Comparison of ENCODE assay signal across 11 cellular contexts in genomic region chr6:154166140-154166539, GRCh38.
A peak's percentile ranks its signal among the peaks of the same experiment; 100 is the strongest.
DNase-seq lines count a peak whose midpoint lies in the region; ATAC-seq and TF ChIP-seq lines count a peak whose summit lies in the region.
"Had no signal": no experiment of that assay in that cellular context is flagged by ENCODE, and none has a peak within 500 bp of the region (broad histone marks: within the 10 kb centered on the region; RNA-seq: fewer than 3 reads in every experiment).

No MANE protein-coding gene starts in this region.

- no peaks in the 10 kb centered on the region; the same call in 1 of the 2 replicates for H3K36me3 ChIP-seq in BLaER1

- H3K27me3 ChIP-seq in BLaER1, result no peaks in the 10 kb centered on the region

- ATAC-seq in HG03439 (IDR thresholded peaks at IDR 0.05; ENCODE audit: unreplicated experiment) (no peak), HG03135 (IDR thresholded peaks at IDR 0.05; ENCODE audit: unreplicated experiment) (no peak)

- peak overlapping the region; percentile 24; the same call in 1 of the 2 replicates for H3K4me3 ChIP-seq in BLaER1
- no peak overlapping the region for H3K4me3 ChIP-seq in GM12864 (ENCODE audit: low read depth, low read length)

- H3K9ac ChIP-seq in BLaER1, result no peak overlapping the region

- no peaks in the 10 kb centered on the region for H4K20me1 ChIP-seq in BLaER1

- peak overlapping the region; percentile 73 for H3K27ac ChIP-seq in BLaER1

- peaks cover 18% of the 10 kb centered on the region for H3K9me3 ChIP-seq in BLaER1

- peak overlapping the region; percentile 82 for H3K4me2 ChIP-seq in BLaER1

- peaks cover 78% of the 10 kb centered on the region for H3K4me1 ChIP-seq in BLaER1

- peak; percentile 41 for TF ChIP-seq CTCF in GM12864 (IDR thresholded peaks at IDR 0.05; ENCODE audit: low read depth, low read length, missing control alignments)

- DNase-seq in GM12864 (ENCODE audit: low read depth) (no peak), RPMI7951 (ENCODE audit: low read depth) (peak; percentile 11), iPS-NIHi7 (ENCODE audit: extremely low spot score) (peak; percentile 22), middle frontal gyrus (ENCODE audit: extremely low spot score, low spot score) (no peak), 8988T (no peak)
- DNase-seq: activated T-cell treated with anti-CD3 and anti-CD28 coated beads, Interleukin-2, amount 50 U/mL, for 1 hour; amygdala; NCI-H446 had no signal

Comparison
In these comparisons a context has a peak if more than half of its experiments do, and no peak if none do; other contexts are left out.
1. DNase-seq: peak in RPMI7951 (single experiment) and iPS-NIHi7 (single experiment); none in GM12864 (single experiment), middle frontal gyrus (single experiment) and 8988T (single experiment).